ENCODE assay signal across 8 cellular contexts in genomic region chr2:176814740-176815367, GRCh38.
DNase-seq lines count a peak whose midpoint lies in the region; ATAC-seq, FAIRE-seq and TF ChIP-seq lines count a peak whose summit lies in the region.

No MANE protein-coding gene starts in this region.

- no peak overlapping the region for H2AFZ ChIP-seq in OCI-LY3 (ENCODE audit: low read depth, low read length)
- H2AFZ ChIP-seq in H1 (ENCODE audit: low read length): no peak overlapping the region

- TF ChIP-seq RAD21 in H1 (IDR thresholded peaks at IDR 0.05 in 1 of 2, conservative IDR thresholded peaks at IDR 0.05 in 1 of 2; ENCODE audit: low read depth in 2 of 2, low read length in 2 of 2): peak; percentile 76 to 79

- H3K4ac ChIP-seq in H1 (replicated peaks; ENCODE audit: insufficient read length, low read depth, low read length): no peak overlapping the region

- no peak overlapping the region for H2BK120ac ChIP-seq in H1 (replicated peaks; ENCODE audit: low read depth, low read length)

- H4K20me1 ChIP-seq in OCI-LY3 (ENCODE audit: insufficient read depth, low read length): no peaks in the 10 kb centered on the region
- no peaks in the 10 kb centered on the region for H4K20me1 ChIP-seq in H1 (replicated peaks in 1 of 2; ENCODE audit: control insufficient read depth in 1 of 2, insufficient read depth in 2 of 2, low read length in 2 of 2)

- no peak overlapping the region for H3K18ac ChIP-seq in H1 (ENCODE audit: extremely low read depth, low read length)

- H3K23ac ChIP-seq in H1 (ENCODE audit: insufficient read length): no peak overlapping the region

- TF ChIP-seq POLR2A in H1 (IDR thresholded peaks at IDR 0.05; ENCODE audit: control extremely low read depth in 1 of 2, low read depth in 2 of 2, low read length in 2 of 2): no peak

- intact Hi-C loops in heart right ventricle (cut with DNase I) (loop anchor here (2.0 to 10.0 kb wide), 9 partner anchors 160 to 690 kb away; partner anchors contain the start of genes HOXD8 (in 8 of the 10) and HOXD9 (in 5 of the 10)), right cardiac atrium (cut with DNase I) (loop anchor here (5.0 to 10.0 kb wide), 5 partner anchors 158 to 670 kb away; no protein-coding TSS in a partner anchor), pancreas (cut with DNase I) (loop anchor here in 1 of 3 donors (10.0 kb wide), 1 partner anchor 690 kb away; the partner anchor contains the start of genes HOXD8 and HOXD9)

- H3K79me2 ChIP-seq in OCI-LY3 (ENCODE audit: low read length): no peaks in the 10 kb centered on the region
- no peaks in the 10 kb centered on the region for H3K79me2 ChIP-seq in H1 (ENCODE audit: control insufficient read depth in 1 of 2, insufficient read depth in 2 of 2, low read length in 2 of 2)

- no peak overlapping the region for H2BK5ac ChIP-seq in H1 (ENCODE audit: low read depth, low read length)

- H3K9ac ChIP-seq in OCI-LY3 (ENCODE audit: low read length) (no peak overlapping the region), H1 (replicated peaks in 1 of 4; ENCODE audit: extremely low read depth in 1 of 4, low read depth in 3 of 4, low read length in 3 of 4) (no peak overlapping the region)

- H4K91ac ChIP-seq in H1 (replicated peaks; ENCODE audit: insufficient read length, low read length): no peak overlapping the region

- peak overlapping the region; percentile 60 for H3K4me2 ChIP-seq in OCI-LY3 (ENCODE audit: low read length)
- no peak overlapping the region for H3K4me2 ChIP-seq in H1 (ENCODE audit: insufficient read depth in 1 of 2, low read depth in 2 of 2, low read length in 2 of 2)

- H3K14ac ChIP-seq in H1 (ENCODE audit: insufficient read length): no peak overlapping the region

- no peak overlapping the region for H2BK20ac ChIP-seq in H1 (ENCODE audit: low read length)

- TF ChIP-seq EP300 in H1 (IDR thresholded peaks at IDR 0.05; ENCODE audit: borderline replicate concordance in 1 of 2, low read depth in 2 of 2, low read length in 2 of 2): no peak

- H2BK15ac ChIP-seq in H1 (ENCODE audit: low read length): no peak overlapping the region

- ATAC-seq in heart right ventricle (no peak), right cardiac atrium (no peak), HG03342 (IDR thresholded peaks at IDR 0.05; ENCODE audit: unreplicated experiment) (peak; percentile 77), pancreas (peak in 3 of 4 donors; percentile 63 to 79 (median 78)), HG02852 (IDR thresholded peaks at IDR 0.05; ENCODE audit: unreplicated experiment) (no peak), HG02973 (IDR thresholded peaks at IDR 0.05; ENCODE audit: unreplicated experiment) (no peak)

- peak; percentile 38 to 78 (median 66) for TF ChIP-seq CTCF in heart right ventricle (IDR thresholded peaks at IDR 0.05)
- peak; percentile 46 for TF ChIP-seq CTCF in OCI-LY3 (IDR thresholded peaks at IDR 0.05; ENCODE audit: low read depth, low read length)
- peak in 2 of 3 experiments; percentile 29 to 47; a peak in 2 of 4 replicates for TF ChIP-seq CTCF in H1 (IDR thresholded peaks at IDR 0.05; ENCODE audit: control extremely low read depth in 1 of 3, insufficient read depth in 1 of 3, low read depth in 1 of 3, low read length in 3 of 3)
- TF ChIP-seq CTCF in pancreas (IDR thresholded peaks at IDR 0.05): peak; percentile 10 to 55 (median 46)

- H3K27me3 ChIP-seq in heart right ventricle (peaks cover 0 to 16% (median 6%) of the 10 kb centered on the region in 7 donors), right cardiac atrium (ENCODE audit: control insufficient read depth, insufficient read depth) (no peaks in the 10 kb centered on the region), OCI-LY3 (ENCODE audit: low read depth, low read length) (no peaks in the 10 kb centered on the region), H1 (replicated peaks in 1 of 4; ENCODE audit: control insufficient read depth in 3 of 4, extremely low read depth in 1 of 4, insufficient read depth in 3 of 4, low read length in 3 of 4) (no peaks in the 10 kb centered on the region; a peak in 1 of 7 replicates), pancreas (no peaks in the 10 kb centered on the region)

- H3K4me3 ChIP-seq in heart right ventricle: no peak overlapping the region
- no peak overlapping the region for H3K4me3 ChIP-seq in right cardiac atrium (ENCODE audit: low read length)
- H3K4me3 ChIP-seq in OCI-LY3 (ENCODE audit: low read length): no peak overlapping the region
- H3K4me3 ChIP-seq in H1 (ENCODE audit: extremely low read depth in 1 of 4, insufficient read depth in 2 of 4, low read depth in 3 of 4, low read length in 4 of 4): no peak overlapping the region
- H3K4me3 ChIP-seq in pancreas: no peak overlapping the region

- POLR2A ChIA-PET in H1 (lab: Charles Lee; ENCODE audit: partially characterized antibody): no interaction called here

- H4K5ac ChIP-seq in H1 (ENCODE audit: insufficient read length, low read depth, low read length): peak overlapping the region; percentile 29

- FAIRE-seq in H1 (lab: Jason Lieb, UNC) (peak; percentile 50), pancreas (lab: Jason Lieb, UNC) (peak; percentile 95)

- H3K23me2 ChIP-seq in H1 (ENCODE audit: low read depth, low read length): no peaks in the 10 kb centered on the region; the same call in 1 of the 2 replicates

- no peak overlapping the region for H3K56ac ChIP-seq in H1 (replicated peaks; ENCODE audit: insufficient read length, low read depth, low read length)

- H3K4me1 ChIP-seq in heart right ventricle (peaks cover 0 to 9% (median 0%) of the 10 kb centered on the region in 9 donors), right cardiac atrium (ENCODE audit: control insufficient read depth, insufficient read depth, low read length) (no peaks in the 10 kb centered on the region), OCI-LY3 (ENCODE audit: low read length) (peaks cover 5% of the 10 kb centered on the region; the same call in 1 of the 2 replicates), H1 (replicated peaks in 1 of 4; ENCODE audit: control insufficient read depth in 3 of 4, insufficient read depth in 4 of 4, low read length in 3 of 4) (peaks cover 5 to 22% (median 16%) of the 10 kb centered on the region in 4 experiments; a peak in 5 of 7 replicates), pancreas (peaks cover 0 to 7% (median 6%) of the 10 kb centered on the region in 3 donors)

- DNase-seq in heart right ventricle: no peak
- DNase-seq in right cardiac atrium: no peak
- no peak for DNase-seq in H1 (ENCODE audit: low read depth in 1 of 2, low spot score in 2 of 2)
- DNase-seq in pancreas: no peak

- H3K27ac ChIP-seq in heart right ventricle: no peak overlapping the region
- no peak overlapping the region for H3K27ac ChIP-seq in right cardiac atrium (ENCODE audit: low read length)
- no peak overlapping the region for H3K27ac ChIP-seq in OCI-LY3 (ENCODE audit: low read length)
- no peak overlapping the region for H3K27ac ChIP-seq in H1 (ENCODE audit: low read depth, low read length)
- no peak overlapping the region for H3K27ac ChIP-seq in pancreas

- no peak overlapping the region for H2BK12ac ChIP-seq in H1 (ENCODE audit: low read depth, low read length)

- H3K36me3 ChIP-seq in heart right ventricle: no peaks in the 10 kb centered on the region
- no peaks in the 10 kb centered on the region for H3K36me3 ChIP-seq in OCI-LY3 (replicated peaks; ENCODE audit: low read depth, low read length)
- H3K36me3 ChIP-seq in H1 (ENCODE audit: control insufficient read depth in 2 of 4, insufficient read depth in 4 of 4, low read length in 3 of 4): no peaks in the 10 kb centered on the region
- no peaks in the 10 kb centered on the region for H3K36me3 ChIP-seq in pancreas

- no peak overlapping the region for H4K8ac ChIP-seq in H1 (ENCODE audit: extremely low read depth, insufficient read depth, low read length)

- H3K79me1 ChIP-seq in H1 (ENCODE audit: low read depth, low read length): no peaks in the 10 kb centered on the region

- H3K9me3 ChIP-seq in heart right ventricle (no peaks in the 10 kb centered on the region), right cardiac atrium (ENCODE audit: control insufficient read depth, low read length) (no peaks in the 10 kb centered on the region), OCI-LY3 (ENCODE audit: insufficient read depth, low read length) (no peaks in the 10 kb centered on the region), H1 (ENCODE audit: insufficient read depth in 2 of 2, low read depth in 1 of 2, low read length in 1 of 2) (no peaks in the 10 kb centered on the region), pancreas (no peaks in the 10 kb centered on the region)

- CTCF ChIA-PET in H1 (lab: Charles Lee; ENCODE audit: partially characterized antibody): interaction anchor here (0.6 to 3.4 kb wide), 43 partner anchors 7 to 688 kb away, joined by 3 to 39 read pairs (median 5); no protein-coding TSS in a partner anchor

- 1 to 3% methylated on average over 2 of the region's 2 CpGs for WGBS in heart right ventricle, 2 donors
- 0% methylated on average over 2 of the region's 2 CpGs for WGBS in right cardiac atrium
- WGBS in H1 (ENCODE audit: extremely low coverage in 1 of 2, insufficient coverage in 1 of 2, insufficient read length in 1 of 2, insufficient replicate concordance in 2 of 2, low coverage in 1 of 2, low lambda C conversion rate in 2 of 2, missing lambda C conversion rate in 1 of 2), 2 experiments: 31% methylated on average over 2 of the region's 2 CpGs; no CpG with 5 or more reads in 1 of the 2 experiments
- WGBS in pancreas, 2 donors: 0 to 1% methylated on average over 2 of the region's 2 CpGs

- no peak overlapping the region for H2AK5ac ChIP-seq in H1 (ENCODE audit: low read depth, low read length)

TF ChIP-seq in H1, 55 proteins besides CTCF, POLR2A, EP300 and RAD21 (continues in another document):
- TF ChIP-seq KDM4A (IDR thresholded peaks at IDR 0.05; ENCODE audit: low read depth, low read length, severe bottlenecking): no peak

Comparison
In these comparisons a context has a peak if more than half of its experiments do, and no peak if none do; other contexts are left out.
1. ATAC-seq: peak in HG03342 (single experiment) and pancreas (3 of 4); none in heart right ventricle (0 of 8), right cardiac atrium (0 of 2), HG02852 (single experiment) and HG02973 (single experiment).
2. Peak in every context shown above with its lines, with median percentiles within 50 percentile points of each other: CTCF ChIP-seq.